In genomic region chr11:126357969-126358762, GRCh38 we compare ENCODE assay signal across 17 cellular contexts. TPM values are rescaled to one million over a fixed set of nuclear protein-coding genes. Genes with fewer than 3 reads are reported as not detected.
DNase-seq lines count a peak whose midpoint lies in the region.
"Had no signal": no experiment of that assay in that cellular context is flagged by ENCODE, and none has a peak within 500 bp of the region (broad histone marks: within the 10 kb centered on the region; RNA-seq: fewer than 3 reads in every experiment).

No MANE protein-coding gene starts in this region.

- H3K4me2 ChIP-seq in skeletal muscle satellite cell (ENCODE audit: low read length), result peak overlapping the region; percentile 96

- no peaks in the 10 kb centered on the region for H3K36me3 ChIP-seq in skeletal muscle satellite cell (ENCODE audit: insufficient read depth, low read length)
- H3K36me3 ChIP-seq: SJCRH30 had no signal

- H3K4me3 Mint-ChIP-seq in immature natural killer cell, result peak overlapping the region in 4 of 5 donors; percentile 42 to 84 (median 78)

- H3K27ac Mint-ChIP-seq in immature natural killer cell, result peak overlapping the region; percentile 68 to 83 (median 79)
- H3K27ac Mint-ChIP-seq: activated T-helper 17 cell treated with anti-CD3 and anti-CD28 coated beads, Interleukin-2, amount 50 U/mL, for 72 hours had no signal

- peaks cover 39% of the 10 kb centered on the region for H3K4me1 ChIP-seq in skeletal muscle satellite cell (ENCODE audit: control insufficient read depth, insufficient read depth, low read length)

- H3K9ac ChIP-seq in skeletal muscle satellite cell (ENCODE audit: low read depth, low read length), result no peak overlapping the region

- H3K27ac ChIP-seq in angular gyrus (ENCODE audit: low read depth, low read length), result peak overlapping the region; percentile 59
- H3K27ac ChIP-seq: C4-2B, SJCRH30 had no signal

- H3K27me3 ChIP-seq in skeletal muscle satellite cell (ENCODE audit: control insufficient read depth, insufficient read depth, low read length), result no peaks in the 10 kb centered on the region
- H3K27me3 ChIP-seq: SJCRH30 had no signal

- no peaks in the 10 kb centered on the region for H3K9me3 ChIP-seq in skeletal muscle satellite cell (replicated peaks; ENCODE audit: low read length)
- H3K9me3 ChIP-seq: SJCRH30 had no signal

- peaks cover 56 to 58% of the 10 kb centered on the region in 2 donors for H3K4me1 Mint-ChIP-seq in immature natural killer cell

- H3K4me3 ChIP-seq in skeletal muscle satellite cell (ENCODE audit: low read length), result no peak overlapping the region
- H3K4me3 ChIP-seq: SJCRH30 had no signal

- peaks cover 9 to 15% (median 11%) of the 10 kb centered on the region in 3 donors for H3K27me3 Mint-ChIP-seq in immature natural killer cell (ENCODE audit: low read depth in 3 of 3)
- H3K27me3 Mint-ChIP-seq: activated T-helper 17 cell treated with anti-CD3 and anti-CD28 coated beads, Interleukin-2, amount 50 U/mL, for 72 hours; dendritic cell treated with granulocyte-macrophage colony-stimulating factor and Interleukin-4, amounts not matched to agents 40 ng/mL and 50 ng/mL, for 4 days; naive thymus-derived CD8-positive, alpha-beta T cell had no signal

- H3K36me3 Mint-ChIP-seq in immature natural killer cell, result no peaks in the 10 kb centered on the region
- H3K36me3 Mint-ChIP-seq: naive thymus-derived CD8-positive, alpha-beta T cell had no signal

- DNase-seq in CD1c-positive myeloid dendritic cell (ENCODE audit: extremely low spot score), result peak; percentile 40
- no peak for DNase-seq in immature natural killer cell
- DNase-seq in HUDEP-2 (lab: John Stamatoyannopoulos, UW; ENCODE audit: unreplicated experiment in 76 of 76), result no peak
- no peak for DNase-seq in dermis blood vessel endothelial cell
- DNase-seq in GF-D8 (lab: John Stamatoyannopoulos, UW), result no peak
- DNase-seq in NCI-H1092 (lab: John Stamatoyannopoulos, UW), result no peak
- DNase-seq: HCEC 1CT; naive thymus-derived CD8-positive, alpha-beta T cell; NCI-H446 treated with DMSO at 0.1 percent for 48 hours; SJCRH30; stimulated activated CD4-positive, alpha-beta T cell treated with anti-CD3 and anti-CD28 coated beads, Interleukin-1b, Interleukin-23, amount 100 ng/mL, for 48 hours; stimulated activated naive CD8-positive, alpha-beta T cell treated with anti-CD3 and anti-CD28 coated beads, Interleukin-15, Interleukin-2, amounts not matched to agents 100 U/mL and 50 U/mL, for 24 hours had no signal

- no peaks in the 10 kb centered on the region for H3K9me3 Mint-ChIP-seq in immature natural killer cell
- H3K9me3 Mint-ChIP-seq: activated T-helper 17 cell treated with anti-CD3 and anti-CD28 coated beads, Interleukin-2, amount 50 U/mL, for 72 hours; dendritic cell treated with granulocyte-macrophage colony-stimulating factor and Interleukin-4, amounts not matched to agents 40 ng/mL and 50 ng/mL, for 4 days had no signal

RNA-seq across cellular contexts. Expression of gene ST3GAL4, which starts 2.7 kb away (rescaled TPM):
- polyA plus RNA-seq in immature natural killer cell, result 10 to 100 TPM; 25.0 to 31.7 (median 30.9) TPM
- total RNA-seq in skeletal muscle satellite cell (2012; rRNA removed), result 12.2 and 22.3 TPM in 2 replicates
- total RNA-seq in dermis blood vessel endothelial cell, result 15.8 and 16.1 TPM in 2 replicates

RNA-seq across cellular contexts. Expression of gene DCPS, which starts 54.3 kb away (rescaled TPM):
- polyA plus RNA-seq in immature natural killer cell, result 10 to 100 TPM; 33.1 to 65.7 (median 40.6) TPM
- total RNA-seq in skeletal muscle satellite cell (2012; rRNA removed), result 16.2 and 18.3 TPM in 2 replicates
- 6.6 and 11.4 TPM in 2 replicates for total RNA-seq in dermis blood vessel endothelial cell
